In the genomic region with DNA sequence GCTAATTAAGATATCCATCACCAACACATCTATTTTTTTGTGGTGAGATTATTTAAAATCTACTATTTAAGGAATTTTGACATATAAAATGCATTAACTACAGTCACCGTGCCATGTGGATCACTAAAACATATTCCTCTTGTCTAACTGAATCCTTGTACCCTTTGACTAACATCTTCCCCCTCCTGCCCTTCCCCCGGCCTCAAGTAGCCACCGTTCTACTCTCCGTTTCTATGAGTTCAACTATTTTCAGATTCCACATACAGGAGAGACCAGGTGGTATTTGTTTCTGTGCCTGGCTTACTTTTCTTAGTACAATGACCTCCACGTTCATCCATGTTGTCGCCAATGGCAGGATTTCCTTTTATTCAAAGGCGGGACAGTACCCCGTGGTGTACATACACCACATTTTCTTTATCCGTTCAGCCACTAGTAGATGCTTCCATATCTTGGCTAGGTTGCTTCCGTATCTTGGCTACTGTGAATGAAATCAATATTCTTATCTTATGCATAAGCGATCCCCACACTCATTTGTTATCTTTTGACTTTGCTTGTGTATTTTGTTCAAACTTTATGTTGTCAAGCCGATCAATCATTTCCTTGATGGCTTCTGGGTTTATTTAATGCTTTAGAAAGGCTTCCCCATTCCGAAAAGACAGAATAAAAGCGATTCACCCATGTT, we compare ENCODE assay signal across 8 cellular contexts.
DNase-seq lines count a peak whose midpoint lies in the region; ATAC-seq and TF ChIP-seq lines count a peak whose summit lies in the region.

No MANE protein-coding gene starts in this region.

- H3K36me3 ChIP-seq in CD4-positive, alpha-beta memory T cell (ENCODE audit: insufficient read depth, low read length) = no peaks in the 10 kb centered on the region
- no peaks in the 10 kb centered on the region for H3K36me3 ChIP-seq in fibroblast of lung (ENCODE audit: control insufficient read depth, insufficient read depth, low read length)

- H3K4me1 Mint-ChIP-seq in CD4-positive, alpha-beta memory T cell = peaks cover 5 to 11% (median 9%) of the 10 kb centered on the region in 4 donors
- peaks cover 13% of the 10 kb centered on the region for H3K4me1 Mint-ChIP-seq in osteocyte (ENCODE audit: unreplicated experiment)

- H3K4me3 ChIP-seq in CD4-positive, alpha-beta memory T cell (ENCODE audit: low read length in 2 of 2) = peak overlapping the region in 1 of 2 donors; percentile 48
- H3K4me3 ChIP-seq in fibroblast of lung (replicated peaks in 1 of 4; ENCODE audit: control extremely low read depth in 1 of 4, insufficient read depth in 1 of 4, low read depth in 3 of 4, low read length in 4 of 4) = peak overlapping the region; percentile 34 to 61 (median 44)

- peaks cover 4% of the 10 kb centered on the region for H3K4me1 ChIP-seq in CD4-positive, alpha-beta memory T cell (ENCODE audit: insufficient read depth, low read length)
- peaks cover 2% of the 10 kb centered on the region for H3K4me1 ChIP-seq in fibroblast of lung (ENCODE audit: control insufficient read depth, extremely low read depth, insufficient read depth, low read length)

- H4K20me1 ChIP-seq in fibroblast of lung (ENCODE audit: control insufficient read depth, extremely low read depth, insufficient read depth, low read length) = no peaks in the 10 kb centered on the region

- DNase-seq in CD4-positive, alpha-beta memory T cell = peak in 2 of 5 donors; percentile 5 to 17
- DNase-seq in RPMI7951 (ENCODE audit: low read depth) = peak; percentile 13
- DNase-seq in fibroblast of lung (ENCODE audit: low read depth in 2 of 2) = peak in 1 of 2 donors; percentile 10
- DNase-seq in osteocyte (ENCODE audit: extremely low spot score, unreplicated experiment) = no peak
- no peak for DNase-seq in DMS 273 (lab: John Stamatoyannopoulos, UW; ENCODE audit: unreplicated experiment)
- DNase-seq in stimulated activated CD4-positive, alpha-beta T cell treated with anti-CD3 and anti-CD28 coated beads, Interleukin-2, amount 100 ng/mL, for 24 hours = no peak

- H3K27me3 Mint-ChIP-seq in CD4-positive, alpha-beta memory T cell = peaks cover 17 to 21% of the 10 kb centered on the region in 2 donors
- H3K27me3 Mint-ChIP-seq in osteocyte (ENCODE audit: unreplicated experiment) = peaks cover 28% of the 10 kb centered on the region

- no peaks in the 10 kb centered on the region for H3K36me3 Mint-ChIP-seq in CD4-positive, alpha-beta memory T cell
- no peaks in the 10 kb centered on the region for H3K36me3 Mint-ChIP-seq in osteocyte (ENCODE audit: unreplicated experiment)

- H3K27ac ChIP-seq in CD4-positive, alpha-beta memory T cell (ENCODE audit: low read depth, low read length) = peak overlapping the region; percentile 15
- H3K27ac ChIP-seq in fibroblast of lung (ENCODE audit: insufficient read depth, low read length) = no peak overlapping the region

- TF ChIP-seq CTCF in fibroblast of lung (conservative IDR thresholded peaks at IDR 0.05 in 1 of 2, IDR thresholded peaks at IDR 0.05 in 1 of 2; ENCODE audit: low read depth in 1 of 2, low read length in 2 of 2) (no peak), osteocyte (IDR thresholded peaks at IDR 0.05) (no peak)

- POLR2A ChIA-PET in CD4-positive, alpha-beta memory T cell (lab: Charles Lee; ENCODE audit: partially characterized antibody) = interaction anchor here (1.0 kb wide), 1 partner anchor 232 kb away, joined by 3 read pairs; no protein-coding TSS in a partner anchor

- H3K4me2 ChIP-seq in fibroblast of lung (ENCODE audit: extremely low read depth, insufficient read depth, low read length) = peak overlapping the region; percentile 84

- H3K9me3 Mint-ChIP-seq in CD4-positive, alpha-beta memory T cell = peaks cover 0 to 2% (median 0%) of the 10 kb centered on the region in 8 donors
- H3K9me3 Mint-ChIP-seq in osteocyte (ENCODE audit: unreplicated experiment) = no peaks in the 10 kb centered on the region

- CTCF ChIA-PET in CD4-positive, alpha-beta memory T cell (lab: Charles Lee; ENCODE audit: partially characterized antibody) = interaction anchor here (0.7 to 9.4 kb wide), 18 partner anchors 8 to 468 kb away, joined by 3 to 180 read pairs (median 5); partner anchors contain the start of gene USP22

- H3K9me3 ChIP-seq in CD4-positive, alpha-beta memory T cell (ENCODE audit: control insufficient read depth in 1 of 2, low read length in 2 of 2) = no peaks in the 10 kb centered on the region
- no peaks in the 10 kb centered on the region for H3K9me3 ChIP-seq in fibroblast of lung (ENCODE audit: control insufficient read depth, insufficient read depth, low read depth, low read length)

- no peak overlapping the region for H3K9ac ChIP-seq in fibroblast of lung (ENCODE audit: insufficient read depth, low read length)

- intact Hi-C loops in CD4-positive, alpha-beta memory T cell (cut with micrococcal nuclease) = loop anchor here (1.0 to 5.0 kb wide), 7 partner anchors 54 to 709 kb away; partner anchors contain the start of gene USP22

- ATAC-seq in GM21576 (IDR thresholded peaks at IDR 0.05; ENCODE audit: unreplicated experiment) (no peak), GM19351 (IDR thresholded peaks at IDR 0.05; ENCODE audit: unreplicated experiment) (no peak)

- H3K27me3 ChIP-seq in CD4-positive, alpha-beta memory T cell (ENCODE audit: insufficient read depth, low read length) = peaks cover 8% of the 10 kb centered on the region
- H3K27me3 ChIP-seq in fibroblast of lung (ENCODE audit: control insufficient read depth, insufficient read depth, low read length) = peaks cover 9% of the 10 kb centered on the region

- no peaks in the 10 kb centered on the region for H3K79me2 ChIP-seq in fibroblast of lung (ENCODE audit: control insufficient read depth, insufficient read depth, low read length)

- peak overlapping the region; percentile 26 to 77 (median 73) for H3K4me3 Mint-ChIP-seq in CD4-positive, alpha-beta memory T cell
- peak overlapping the region; percentile 73 for H3K4me3 Mint-ChIP-seq in osteocyte (ENCODE audit: unreplicated experiment)

- H2AFZ ChIP-seq in fibroblast of lung (ENCODE audit: low read length) = peak overlapping the region; percentile 58

- H3K27ac Mint-ChIP-seq in CD4-positive, alpha-beta memory T cell = peak overlapping the region in 1 of 7 donors; percentile 0
- peak overlapping the region; percentile 38 for H3K27ac Mint-ChIP-seq in osteocyte (ENCODE audit: unreplicated experiment)
